18 cellular contexts compared by ENCODE assay signal in genomic region chr22:33083212-33083611, GRCh38. TPM values are rescaled to one million over a fixed set of nuclear protein-coding genes. Genes with fewer than 3 reads are reported as not detected.
DNase-seq lines count a peak whose midpoint lies in the region; TF ChIP-seq lines count a peak whose summit lies in the region.
"Had no signal": no experiment of that assay in that cellular context is flagged by ENCODE, and none has a peak within 500 bp of the region (broad histone marks: within the 10 kb centered on the region; RNA-seq: fewer than 3 reads in every experiment).

No MANE protein-coding gene starts in this region.

- DNase-seq in DMS53 (lab: John Stamatoyannopoulos, UW), result peak; percentile 30
- no peak for DNase-seq in DMS53 treated with DMSO at 0.1 percent for 48 hours (lab: John Stamatoyannopoulos, UW; ENCODE audit: unreplicated experiment)
- no peak for DNase-seq in chondrocyte (ENCODE audit: low spot score)
- peak; percentile 3 to 73 for DNase-seq in trophoblast cell
- no peak for DNase-seq in globus pallidus (ENCODE audit: low spot score)
- no peak for DNase-seq in ovary
- DNase-seq in RWPE1 (ENCODE audit: low spot score), result no peak
- DNase-seq: 8988T; activated B cell treated with CpG ODN at 0.5 μM for 24 hours; amniotic stem cell; CD4-positive, CD25-positive, alpha-beta regulatory T cell; hippocampal formation; naive B cell; NCI-H1092 treated with DMSO at 0.1 percent for 48 hours; psoas muscle had no signal

- H3K9me3 ChIP-seq in OCI-LY1 (ENCODE audit: low read length) (no peaks in the 10 kb centered on the region), trophoblast cell (ENCODE audit: insufficient read depth, low read depth, low read length) (no peaks in the 10 kb centered on the region), ovary (no peaks in the 10 kb centered on the region)
- H3K9me3 ChIP-seq: psoas muscle had no signal

- H3K27ac ChIP-seq in OCI-LY1 (ENCODE audit: low read depth, low read length, poor library complexity, severe bottlenecking) (no peak overlapping the region), trophoblast cell (ENCODE audit: low read depth, low read length) (no peak overlapping the region), ovary (no peak overlapping the region), RWPE1 (no peak overlapping the region)
- H3K27ac ChIP-seq: psoas muscle had no signal

- H4K91ac ChIP-seq in trophoblast cell (ENCODE audit: low read depth, low read length), result no peak overlapping the region

- no peak overlapping the region for H2BK5ac ChIP-seq in trophoblast cell (ENCODE audit: low read depth, low read length, poor library complexity)

- no peak overlapping the region for H2AFZ ChIP-seq in OCI-LY1 (ENCODE audit: low read length)
- no peak overlapping the region for H2AFZ ChIP-seq in trophoblast cell (ENCODE audit: insufficient read depth, low read length, poor library complexity)

- CTCF ChIA-PET in RWPE1 (lab: Yijun Ruan, JAX), result no interaction called here

- H3K4me1 ChIP-seq in OCI-LY1 (ENCODE audit: insufficient read depth, low read length, severe bottlenecking) (no peaks in the 10 kb centered on the region), trophoblast cell (ENCODE audit: control insufficient read depth in 1 of 2, insufficient read depth in 2 of 2, low read length in 2 of 2) (no peaks in the 10 kb centered on the region), ovary (ENCODE audit: insufficient read depth) (no peaks in the 10 kb centered on the region)
- H3K4me1 ChIP-seq: psoas muscle had no signal

- H4K8ac ChIP-seq in trophoblast cell (ENCODE audit: low read depth, low read length), result no peak overlapping the region

- intact Hi-C loops in ovary (cut with DNase I), result no loop called here

- TF ChIP-seq EP300 in ovary (IDR thresholded peaks at IDR 0.05), result no peak

- H3K4me3 Mint-ChIP-seq in chondrocyte (ENCODE audit: unreplicated experiment), result no peak overlapping the region
- H3K4me3 Mint-ChIP-seq: activated B cell treated with CpG ODN at 0.5 μM for 24 hours; CD4-positive, CD25-positive, alpha-beta regulatory T cell; dendritic cell treated with granulocyte-macrophage colony-stimulating factor and Interleukin-4, amounts not matched to agents 40 ng/mL and 50 ng/mL, for 4 days; naive B cell had no signal

- H3K18ac ChIP-seq in trophoblast cell (ENCODE audit: low read length), result no peak overlapping the region

- peaks cover 2% of the 10 kb centered on the region for H3K27me3 Mint-ChIP-seq in chondrocyte (ENCODE audit: low read depth)
- H3K27me3 Mint-ChIP-seq: CD4-positive, CD25-positive, alpha-beta regulatory T cell; dendritic cell treated with granulocyte-macrophage colony-stimulating factor and Interleukin-4, amounts not matched to agents 40 ng/mL and 50 ng/mL, for 4 days had no signal

- no peaks in the 10 kb centered on the region for H3F3A ChIP-seq in OCI-LY1 (ENCODE audit: insufficient read depth, low read length)

- POLR2A ChIA-PET in RWPE1 (lab: Yijun Ruan, JAX; ENCODE audit: low non-redundant PET), result no interaction called here

- H3K27me3 ChIP-seq in OCI-LY1 (ENCODE audit: insufficient read depth, low read length), result no peaks in the 10 kb centered on the region
- no peaks in the 10 kb centered on the region for H3K27me3 ChIP-seq in trophoblast cell (ENCODE audit: insufficient read depth, low read length)
- no peaks in the 10 kb centered on the region for H3K27me3 ChIP-seq in ovary

- H3K4me3 ChIP-seq in OCI-LY1 (ENCODE audit: low read depth, low read length, poor library complexity, severe bottlenecking), result no peak overlapping the region
- no peak overlapping the region for H3K4me3 ChIP-seq in trophoblast cell (ENCODE audit: low read depth, low read length)
- H3K4me3 ChIP-seq in ovary, result no peak overlapping the region
- H3K4me3 ChIP-seq: psoas muscle had no signal

- peaks cover 7% of the 10 kb centered on the region for H3K9me3 Mint-ChIP-seq in chondrocyte (ENCODE audit: low read depth)

- no peak overlapping the region for H2BK12ac ChIP-seq in trophoblast cell (ENCODE audit: low read length)

- H3K9ac ChIP-seq in OCI-LY1 (ENCODE audit: low read length) (no peak overlapping the region), trophoblast cell (ENCODE audit: low read length) (no peak overlapping the region)

- H3K36me3 ChIP-seq in OCI-LY1 (ENCODE audit: insufficient read depth, low read length) (no peaks in the 10 kb centered on the region), trophoblast cell (ENCODE audit: control insufficient read depth in 1 of 2, insufficient read depth in 2 of 2, low read length in 2 of 2) (no peaks in the 10 kb centered on the region), ovary (no peaks in the 10 kb centered on the region)

- H3K23ac ChIP-seq in trophoblast cell (ENCODE audit: low read length), result no peak overlapping the region

- no peak overlapping the region for H3K14ac ChIP-seq in trophoblast cell (ENCODE audit: low read length)

- no peak overlapping the region for H4K12ac ChIP-seq in trophoblast cell (ENCODE audit: low read depth, low read length)

- H3K4me2 ChIP-seq in OCI-LY1 (ENCODE audit: low read length) (no peak overlapping the region), trophoblast cell (ENCODE audit: low read length) (no peak overlapping the region)

- TF ChIP-seq CTCF in OCI-LY1 (IDR thresholded peaks at IDR 0.05; ENCODE audit: low read length), result peak; percentile 43; the same call in 1 of the 2 replicates
- peak; percentile 29 for TF ChIP-seq CTCF in chondrocyte (IDR thresholded peaks at IDR 0.05)
- TF ChIP-seq CTCF in ovary (IDR thresholded peaks at IDR 0.05), result no peak
- no peak for TF ChIP-seq CTCF in RWPE1 (conservative IDR thresholded peaks at IDR 0.05; ENCODE audit: low read depth)

- H3K36me3 Mint-ChIP-seq in chondrocyte (ENCODE audit: low read depth), result no peaks in the 10 kb centered on the region
- H3K36me3 Mint-ChIP-seq: CD4-positive, CD25-positive, alpha-beta regulatory T cell had no signal

- H2BK120ac ChIP-seq in trophoblast cell (ENCODE audit: insufficient read depth, low read length, poor library complexity), result no peak overlapping the region

- H3K79me2 ChIP-seq in OCI-LY1 (ENCODE audit: insufficient read depth, low read length) (no peaks in the 10 kb centered on the region), trophoblast cell (ENCODE audit: control insufficient read depth, insufficient read depth, low read length, poor library complexity) (no peaks in the 10 kb centered on the region)

- H3K27ac Mint-ChIP-seq in chondrocyte (ENCODE audit: unreplicated experiment), result no peak overlapping the region
- H3K27ac Mint-ChIP-seq: activated B cell treated with CpG ODN at 0.5 μM for 24 hours; CD4-positive, CD25-positive, alpha-beta regulatory T cell; dendritic cell treated with granulocyte-macrophage colony-stimulating factor and Interleukin-4, amounts not matched to agents 40 ng/mL and 50 ng/mL, for 4 days; naive B cell had no signal

- no peaks in the 10 kb centered on the region for H3K79me1 ChIP-seq in trophoblast cell (ENCODE audit: low read length)

- no peak for TF ChIP-seq POLR2A in ovary (IDR thresholded peaks at IDR 0.05)

- H3K4ac ChIP-seq in trophoblast cell (ENCODE audit: low read depth, low read length), result no peak overlapping the region

- no peaks in the 10 kb centered on the region for H3K4me1 Mint-ChIP-seq in chondrocyte (ENCODE audit: low read depth)
- H3K4me1 Mint-ChIP-seq: activated B cell treated with CpG ODN at 0.5 μM for 24 hours; CD4-positive, CD25-positive, alpha-beta regulatory T cell; naive B cell had no signal

- H2AK5ac ChIP-seq in trophoblast cell (ENCODE audit: low read length), result no peak overlapping the region

- no peaks in the 10 kb centered on the region for H4K20me1 ChIP-seq in OCI-LY1 (ENCODE audit: insufficient read depth, low read length)

- no peaks in the 10 kb centered on the region for H3K9me2 ChIP-seq in OCI-LY1 (ENCODE audit: low read depth, low read length)

RNA-seq across cellular contexts. Expression of gene SYN3, which starts 25.0 kb away (rescaled TPM):
- total RNA-seq in chondrocyte (not detected in 3 replicates), ovary (1 to 10 TPM in 1 of 7 donors, under 1 TPM in 4, not detected in 2; 0.28 to 1.9 (median 0.34) TPM)
- 0.97 and 1.3 TPM in 2 replicates for polyA plus RNA-seq in trophoblast cell (2013)
- under 1 TPM; 0.28 to 0.30 TPM for polyA plus RNA-seq in ovary
- total RNA-seq: CD4-positive, CD25-positive, alpha-beta regulatory T cell; esophagus mucosa had no signal
- polyA plus RNA-seq: CD4-positive, CD25-positive, alpha-beta regulatory T cell had no signal

Comparison
In these comparisons a context has a peak if more than half of its experiments do, and no peak if none do; other contexts are left out.
1. DNase-seq: peak in DMS53 (single experiment) and trophoblast cell (2 of 2); none in DMS53 treated with DMSO at 0.1 percent for 48 hours (single experiment), chondrocyte (single experiment), globus pallidus (single experiment), ovary (0 of 5) and RWPE1 (single experiment).
2. CTCF ChIP-seq: peak in OCI-LY1 (single experiment) and chondrocyte (single experiment); none in ovary (0 of 3) and RWPE1 (single experiment).